ENCODE assay signal across 39 cellular contexts in the genomic region with DNA sequence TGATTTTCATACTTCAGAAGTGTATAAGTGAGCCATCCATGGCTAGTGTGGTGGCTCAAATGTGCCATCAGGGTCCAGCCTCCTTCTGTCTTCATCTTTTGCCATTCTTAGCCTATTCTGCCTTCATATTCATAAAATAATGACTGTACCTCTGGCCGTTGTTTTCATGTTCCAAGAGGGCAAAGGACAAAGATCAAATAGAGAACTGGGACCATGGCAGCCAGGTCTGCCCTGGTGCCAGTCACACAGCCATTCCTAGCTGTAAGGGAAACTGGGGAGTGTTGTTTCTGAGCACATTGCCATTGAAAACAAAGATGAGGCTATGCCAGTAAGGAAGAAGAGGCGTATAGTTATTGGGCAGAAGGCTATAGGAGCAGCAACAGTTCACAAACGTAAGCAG.
"Had no signal": no experiment of that assay in that cellular context is flagged by ENCODE, and none has a peak within 500 bp of the region (broad histone marks: within the 10 kb centered on the region; RNA-seq: fewer than 3 reads in every experiment).

No MANE protein-coding gene starts in this region.

- H3K36me3 ChIP-seq: adrenal gland, ascending aorta, brain microvascular endothelial cell, breast epithelium, cardiac muscle cell had no signal

- H3K9me3 ChIP-seq: adrenal gland, ascending aorta, body of pancreas, breast epithelium had no signal

- DNase-seq: activated effector memory CD4-positive, alpha-beta T cell treated with anti-CD3 and anti-CD28 coated beads, Interleukin-2, amount 50 U/mL, for 16 hours; activated effector memory CD4-positive, alpha-beta T cell treated with Interleukin-2 at 50 U/mL for 16 hours; activated gamma-delta T cell; activated gamma-delta T cell treated with Interleukin-2 at 50 U/mL for 16 hours; activated naive CD4-positive, alpha-beta T cell; activated naive CD4-positive, alpha-beta T cell treated with anti-CD3 and anti-CD28 coated beads for 36 hours; activated naive CD4-positive, alpha-beta T cell treated with anti-CD3 and anti-CD28 coated beads, Interleukin-2, amount 10 ng/mL, durations not matched to agents 7 days and 5 days; activated naive CD4-positive, alpha-beta T cell treated with anti-CD3 and anti-CD28 coated beads, Interleukin-2, amount 50 U/mL, for 16 hours; activated naive CD4-positive, alpha-beta T cell treated with Interleukin-2 at 50 U/mL for 16 hours; activated naive CD8-positive, alpha-beta T cell treated with anti-CD3 and anti-CD28 coated beads for 36 hours; activated naive CD8-positive, alpha-beta T cell treated with anti-CD3 and anti-CD28 coated beads, Interleukin-2, amount 10 ng/mL, durations not matched to agents 7 days and 5 days; activated naive CD8-positive, alpha-beta T cell treated with anti-CD3 and anti-CD28 coated beads, Interleukin-2, amount 50 U/mL, for 24 hours; activated T-cell treated with anti-CD3 and anti-CD28 coated beads, Interleukin-2, amount 50 U/mL, for 1 hour; activated T-cell treated with anti-CD3 and anti-CD28 coated beads, Interleukin-2, amount 50 U/mL, for 24 hours; activated T-cell treated with anti-CD3 and anti-CD28 coated beads, Interleukin-2, amount 50 U/mL, for 4 hours; activated T-cell treated with anti-CD3 and anti-CD28 coated beads, Interleukin-2, amount 50 U/mL, for 48 hours; activated T-cell treated with anti-CD3 and anti-CD28 coated beads, Interleukin-2, amount 50 U/mL, for 72 hours; adrenal gland; amniotic stem cell; amygdala; anterior cingulate cortex; aorta; body of pancreas; brain microvascular endothelial cell; caudate nucleus; central memory CD4-positive, alpha-beta T cell; cerebellar nuclear complex had no signal

- H3K9me3 Mint-ChIP-seq: activated naive CD4-positive, alpha-beta T cell treated with anti-CD3 and anti-CD28 coated beads, Interleukin-2, amount 10 ng/mL, durations not matched to agents 7 days and 5 days; activated naive CD4-positive, alpha-beta T cell treated with anti-CD3 and anti-CD28 coated beads, Interleukin-2, amount 50 U/mL, for 24 hours; activated naive CD8-positive, alpha-beta T cell treated with anti-CD3 and anti-CD28 coated beads, Interleukin-2, amount 50 U/mL, for 24 hours; activated T-helper 1 cell treated with anti-CD3 and anti-CD28 coated beads, Interleukin-12 subunit alpha, Interleukin-12 subunit beta, Interleukin-2, Interleukin-4 antibody, amounts not matched to agents 30 ng/mL and 10 ng/mL and 1 ng/mL, durations not matched to agents 14 hours and 24 hours and 36 hours; activated T-helper 2 cell treated with anti-CD3 and anti-CD28 coated beads, Interferon-gamma antibody, Interleukin-2, Interleukin-4, amounts not matched to agents 10 μg/mL and 5 μg/mL and 100 μg/mL, durations not matched to agents 14 hours and 24 hours and 36 hours had no signal

- H3K27me3 ChIP-seq: adrenal gland, ascending aorta, body of pancreas, brain microvascular endothelial cell, breast epithelium, cardiac muscle cell had no signal

- H3K4me1 Mint-ChIP-seq: activated naive CD4-positive, alpha-beta T cell treated with anti-CD3 and anti-CD28 coated beads, Interleukin-2, amount 10 ng/mL, durations not matched to agents 7 days and 5 days; activated naive CD4-positive, alpha-beta T cell treated with anti-CD3 and anti-CD28 coated beads, Interleukin-2, amount 50 U/mL, for 24 hours; activated naive CD8-positive, alpha-beta T cell treated with anti-CD3 and anti-CD28 coated beads for 36 hours; activated naive CD8-positive, alpha-beta T cell treated with anti-CD3 and anti-CD28 coated beads, Interleukin-2, amount 10 ng/mL, durations not matched to agents 7 days and 5 days; activated naive CD8-positive, alpha-beta T cell treated with anti-CD3 and anti-CD28 coated beads, Interleukin-2, amount 50 U/mL, for 24 hours; activated T-helper 17 cell treated with anti-CD3 and anti-CD28 coated beads, Interleukin-2, amount 50 U/mL, for 72 hours; brain; central memory CD8-positive, alpha-beta T cell had no signal

- H3K4me1 ChIP-seq: adrenal gland, ascending aorta, body of pancreas, breast epithelium had no signal

- H3K27ac Mint-ChIP-seq: activated naive CD4-positive, alpha-beta T cell treated with anti-CD3 and anti-CD28 coated beads for 36 hours; activated naive CD4-positive, alpha-beta T cell treated with anti-CD3 and anti-CD28 coated beads, Interleukin-2, amount 10 ng/mL, durations not matched to agents 7 days and 5 days; activated naive CD4-positive, alpha-beta T cell treated with anti-CD3 and anti-CD28 coated beads, Interleukin-2, amount 50 U/mL, for 24 hours; activated naive CD4-positive, alpha-beta T cell treated with anti-CD3 and anti-CD28 coated beads, Interleukin-2, amount 50 U/mL, for 72 hours; activated naive CD8-positive, alpha-beta T cell; activated naive CD8-positive, alpha-beta T cell treated with anti-CD3 and anti-CD28 coated beads for 36 hours; activated naive CD8-positive, alpha-beta T cell treated with anti-CD3 and anti-CD28 coated beads, Interleukin-2, amount 10 ng/mL, durations not matched to agents 7 days and 5 days; activated naive CD8-positive, alpha-beta T cell treated with anti-CD3 and anti-CD28 coated beads, Interleukin-2, amount 50 U/mL, for 24 hours; activated T-cell treated with anti-CD3 and anti-CD28 coated beads, Interleukin-2, amount 50 U/mL, for 24 hours; activated T-cell treated with anti-CD3 and anti-CD28 coated beads, Interleukin-2, amount 50 U/mL, for 72 hours; activated T-helper 1 cell treated with anti-CD3 and anti-CD28 coated beads, Interleukin-12 subunit alpha, Interleukin-12 subunit beta, Interleukin-2, Interleukin-4 antibody, amounts not matched to agents 30 ng/mL and 10 ng/mL and 1 ng/mL, durations not matched to agents 14 hours and 24 hours and 36 hours; activated T-helper 17 cell treated with anti-CD3 and anti-CD28 coated beads, Interleukin-2, amount 50 U/mL, for 72 hours; activated T-helper 2 cell treated with anti-CD3 and anti-CD28 coated beads, Interferon-gamma antibody, Interleukin-2, Interleukin-4, amounts not matched to agents 10 μg/mL and 5 μg/mL and 100 μg/mL, durations not matched to agents 14 hours and 24 hours and 36 hours; brain had no signal

- H3K36me3 Mint-ChIP-seq: activated naive CD4-positive, alpha-beta T cell treated with anti-CD3 and anti-CD28 coated beads, Interleukin-2, amount 10 ng/mL, durations not matched to agents 7 days and 5 days; activated naive CD4-positive, alpha-beta T cell treated with anti-CD3 and anti-CD28 coated beads, Interleukin-2, amount 50 U/mL, for 24 hours; activated naive CD4-positive, alpha-beta T cell treated with anti-CD3 and anti-CD28 coated beads, Interleukin-2, amount 50 U/mL, for 72 hours; activated naive CD8-positive, alpha-beta T cell; activated naive CD8-positive, alpha-beta T cell treated with anti-CD3 and anti-CD28 coated beads for 36 hours; activated naive CD8-positive, alpha-beta T cell treated with anti-CD3 and anti-CD28 coated beads, Interleukin-2, amount 10 ng/mL, durations not matched to agents 7 days and 5 days; brain had no signal

- ATAC-seq: activated naive CD4-positive, alpha-beta T cell treated with anti-CD3 and anti-CD28 coated beads, Interleukin-2, amount 50 U/mL, for 72 hours; activated naive CD8-positive, alpha-beta T cell treated with anti-CD3 and anti-CD28 coated beads, Interleukin-2, amount 50 U/mL, for 24 hours; activated T-cell treated with anti-CD3 and anti-CD28 coated beads, Interleukin-2, amount 50 U/mL, for 4 hours; activated T-cell treated with anti-CD3 and anti-CD28 coated beads, Interleukin-2, amount 50 U/mL, for 72 hours; activated T-helper 17 cell treated with anti-CD3 and anti-CD28 coated beads, Interleukin-2, amount 50 U/mL, for 72 hours; body of pancreas had no signal

- H3K4me3 Mint-ChIP-seq: activated naive CD4-positive, alpha-beta T cell treated with anti-CD3 and anti-CD28 coated beads for 36 hours; activated naive CD4-positive, alpha-beta T cell treated with anti-CD3 and anti-CD28 coated beads, Interleukin-2, amount 10 ng/mL, durations not matched to agents 7 days and 5 days; activated naive CD4-positive, alpha-beta T cell treated with anti-CD3 and anti-CD28 coated beads, Interleukin-2, amount 50 U/mL, for 24 hours; activated naive CD8-positive, alpha-beta T cell; activated naive CD8-positive, alpha-beta T cell treated with anti-CD3 and anti-CD28 coated beads for 36 hours; activated naive CD8-positive, alpha-beta T cell treated with anti-CD3 and anti-CD28 coated beads, Interleukin-2, amount 10 ng/mL, durations not matched to agents 7 days and 5 days; activated naive CD8-positive, alpha-beta T cell treated with anti-CD3 and anti-CD28 coated beads, Interleukin-2, amount 50 U/mL, for 24 hours; activated T-cell treated with anti-CD3 and anti-CD28 coated beads, Interleukin-2, amount 50 U/mL, for 24 hours; activated T-cell treated with anti-CD3 and anti-CD28 coated beads, Interleukin-2, amount 50 U/mL, for 4 hours; activated T-cell treated with anti-CD3 and anti-CD28 coated beads, Interleukin-2, amount 50 U/mL, for 72 hours; activated T-helper 1 cell treated with anti-CD3 and anti-CD28 coated beads, Interleukin-12 subunit alpha, Interleukin-12 subunit beta, Interleukin-2, Interleukin-4 antibody, amounts not matched to agents 30 ng/mL and 10 ng/mL and 1 ng/mL, durations not matched to agents 14 hours and 24 hours and 36 hours; activated T-helper 17 cell treated with anti-CD3 and anti-CD28 coated beads, Interleukin-2, amount 50 U/mL, for 72 hours; brain; central memory CD8-positive, alpha-beta T cell had no signal

- H3K27me3 Mint-ChIP-seq: activated naive CD4-positive, alpha-beta T cell treated with anti-CD3 and anti-CD28 coated beads, Interleukin-2, amount 10 ng/mL, durations not matched to agents 7 days and 5 days; activated naive CD8-positive, alpha-beta T cell; activated naive CD8-positive, alpha-beta T cell treated with anti-CD3 and anti-CD28 coated beads for 36 hours; activated naive CD8-positive, alpha-beta T cell treated with anti-CD3 and anti-CD28 coated beads, Interleukin-2, amount 10 ng/mL, durations not matched to agents 7 days and 5 days; activated naive CD8-positive, alpha-beta T cell treated with anti-CD3 and anti-CD28 coated beads, Interleukin-2, amount 50 U/mL, for 24 hours; activated T-cell treated with anti-CD3 and anti-CD28 coated beads, Interleukin-2, amount 50 U/mL, for 24 hours; activated T-helper 17 cell treated with anti-CD3 and anti-CD28 coated beads, Interleukin-2, amount 50 U/mL, for 72 hours; brain; central memory CD8-positive, alpha-beta T cell had no signal

- FAIRE-seq: astrocyte had no signal

- H3K27ac ChIP-seq: adrenal gland, ascending aorta, body of pancreas, brain microvascular endothelial cell, breast epithelium, cardiac muscle cell had no signal

- H3K4me3 ChIP-seq: adrenal gland, ascending aorta, body of pancreas, breast epithelium, cardiac muscle cell had no signal
